Comparison of ENCODE assay signal across 30 cellular contexts in the genomic region with DNA sequence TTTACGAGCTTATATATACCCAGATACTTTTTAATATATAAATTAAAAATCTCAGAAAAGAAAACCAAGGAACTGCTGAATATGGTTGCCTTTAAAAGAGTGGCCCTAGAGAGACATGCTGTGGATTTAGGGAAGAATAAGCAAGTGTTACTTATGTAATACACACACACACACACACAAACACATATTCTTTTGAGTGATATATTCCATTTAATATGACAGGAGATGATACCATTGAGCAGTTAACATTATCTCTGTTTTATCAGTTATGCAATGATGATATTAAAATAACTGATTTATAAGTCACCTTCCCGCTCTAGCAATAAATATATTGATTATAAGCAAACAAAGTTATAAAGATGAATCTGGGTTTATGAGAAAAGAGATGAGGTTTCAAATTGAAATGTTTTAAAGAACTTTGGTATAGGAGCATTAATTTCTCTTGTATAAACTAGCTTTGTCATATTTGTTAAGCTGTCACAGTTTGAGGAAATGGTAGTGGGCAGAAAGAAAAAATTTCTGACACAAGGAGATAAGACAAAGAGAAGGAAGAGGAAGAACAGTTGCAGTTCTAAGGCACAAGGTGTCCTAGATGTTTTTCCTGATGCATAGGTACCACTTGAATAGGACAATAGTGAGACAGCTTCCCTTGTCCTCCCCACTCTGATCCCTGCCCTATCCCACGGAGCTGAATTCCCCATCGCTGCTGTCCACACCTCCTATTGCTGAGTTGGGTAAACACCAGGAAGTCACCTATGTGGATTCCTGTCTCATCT. TPM values are rescaled to one million over a fixed set of nuclear protein-coding genes. Genes with fewer than 3 reads are reported as not detected.
"Had no signal": no experiment of that assay in that cellular context is flagged by ENCODE, and none has a peak within 500 bp of the region (broad histone marks: within the 10 kb centered on the region; RNA-seq: fewer than 3 reads in every experiment).

No MANE protein-coding gene starts in this region.

- DNase-seq: activated CD4-positive, alpha-beta T cell treated with anti-CD3 and anti-CD28 coated beads, Interleukin-2, amount 10 ng/mL, durations not matched to agents 24 days and 14 days; activated CD4-positive, alpha-beta T cell treated with anti-CD3 and anti-CD28 coated beads, Interleukin-2, amount 50 U/mL, for 4 hours; activated CD4-positive, CD25-positive, alpha-beta regulatory T cell; activated CD8-positive, alpha-beta T cell treated with anti-CD3 and anti-CD28 coated beads, Interleukin-2, amount 10 ng/mL, durations not matched to agents 7 days and 5 days; activated gamma-delta T cell; activated naive CD4-positive, alpha-beta T cell treated with Interleukin-2 at 50 U/mL for 16 hours; activated naive CD8-positive, alpha-beta T cell treated with anti-CD3 and anti-CD28 coated beads, Interleukin-2, amount 10 ng/mL, durations not matched to agents 7 days and 5 days; activated T-cell treated with anti-CD3 and anti-CD28 coated beads, Interleukin-2, amount 50 U/mL, for 24 hours; amygdala; Karpas-422; NCI-H1105; NCI-H1417 treated with DMSO at 0.1 percent for 48 hours; NCI-H1930; NCI-H2081 treated with DMSO at 0.1 percent for 48 hours; NCI-H226; NCI-H446 treated with DMSO at 0.1 percent for 48 hours; NCI-H524; Right ventricle myocardium superior; T1000; WERI-Rb-1 had no signal

- H3K27ac ChIP-seq: ascending aorta, cardiac muscle cell, WERI-Rb-1 had no signal

- H3K9me3 ChIP-seq: ascending aorta had no signal

- H3K4me3 ChIP-seq: ascending aorta, cardiac muscle cell had no signal

- H3K4me1 ChIP-seq: ascending aorta had no signal

- H3K27me3 ChIP-seq: ascending aorta, cardiac muscle cell had no signal

- FAIRE-seq: TTC549 had no signal

- H3K36me3 ChIP-seq: ascending aorta, cardiac muscle cell, WERI-Rb-1 had no signal

- ATAC-seq: activated CD8-positive, alpha-beta T cell treated with anti-CD3 and anti-CD28 coated beads, Interleukin-2, amount 10 ng/mL, durations not matched to agents 7 days and 5 days had no signal

RNA-seq across cellular contexts. Expression of gene GPX5, which starts 26.4 kb away (rescaled TPM):
- total RNA-seq: activated CD4-positive, alpha-beta T cell treated with anti-CD3 and anti-CD28 coated beads, Interleukin-2, amount 10 ng/mL, durations not matched to agents 24 days and 14 days; activated CD8-positive, alpha-beta T cell treated with anti-CD3 and anti-CD28 coated beads, Interleukin-2, amount 10 ng/mL, durations not matched to agents 7 days and 5 days; activated naive CD8-positive, alpha-beta T cell treated with anti-CD3 and anti-CD28 coated beads, Interleukin-2, amount 10 ng/mL, durations not matched to agents 7 days and 5 days; activated T-helper 2 cell treated with anti-CD3 and anti-CD28 coated beads, Interferon-gamma antibody, Interleukin-2, Interleukin-4, amounts not matched to agents 10 μg/mL and 5 μg/mL and 100 μg/mL, durations not matched to agents 14 hours and 24 hours and 36 hours; ascending aorta; chondrocyte; MCF 10A; Right ventricle myocardium superior; T-helper 1 cell treated with Interleukin-12 subunit alpha and Interleukin-12 subunit beta and Interleukin-4 antibody, amounts not matched to agents 30 ng/mL and 1 ng/mL, for 36 hours; T-helper 2 cell treated with Interferon-gamma antibody and Interleukin-4, amounts not matched to agents 100 ng/mL and 5 ng/mL, for 36 hours had no signal
- polyA plus RNA-seq: adipose tissue had no signal

RNA-seq across cellular contexts. Expression of gene GPX6, which starts 36.5 kb away (rescaled TPM):
- total RNA-seq: activated CD4-positive, alpha-beta T cell treated with anti-CD3 and anti-CD28 coated beads, Interleukin-2, amount 10 ng/mL, durations not matched to agents 24 days and 14 days; activated CD8-positive, alpha-beta T cell treated with anti-CD3 and anti-CD28 coated beads, Interleukin-2, amount 10 ng/mL, durations not matched to agents 7 days and 5 days; activated naive CD8-positive, alpha-beta T cell treated with anti-CD3 and anti-CD28 coated beads, Interleukin-2, amount 10 ng/mL, durations not matched to agents 7 days and 5 days; activated T-helper 2 cell treated with anti-CD3 and anti-CD28 coated beads, Interferon-gamma antibody, Interleukin-2, Interleukin-4, amounts not matched to agents 10 μg/mL and 5 μg/mL and 100 μg/mL, durations not matched to agents 14 hours and 24 hours and 36 hours; ascending aorta; cardiac muscle cell; chondrocyte; MCF 10A; OCI-LY7; Right ventricle myocardium superior; T-helper 1 cell treated with Interleukin-12 subunit alpha and Interleukin-12 subunit beta and Interleukin-4 antibody, amounts not matched to agents 30 ng/mL and 1 ng/mL, for 36 hours; T-helper 2 cell treated with Interferon-gamma antibody and Interleukin-4, amounts not matched to agents 100 ng/mL and 5 ng/mL, for 36 hours had no signal
- polyA plus RNA-seq: adipose tissue, cardiac muscle cell had no signal
